Comparison of ENCODE assay signal across 8 cellular contexts in genomic region chr2:195535911-195536522, GRCh38.
DNase-seq lines count a peak whose midpoint lies in the region; ATAC-seq and TF ChIP-seq lines count a peak whose summit lies in the region.

No MANE protein-coding gene starts in this region.

- peak; percentile 69 for ATAC-seq in CD4-positive, alpha-beta T cell (ENCODE audit: poor library complexity)
- ATAC-seq in GM21526 (IDR thresholded peaks at IDR 0.05; ENCODE audit: low FRiP score, unreplicated experiment) (peak; percentile 95), left lung (peak; percentile 57)
- ATAC-seq in stimulated activated naive CD8-positive, alpha-beta T cell treated with anti-CD3 and anti-CD28 coated beads, Interleukin-15, Interleukin-2, amounts not matched to agents 100 U/mL and 50 U/mL, for 24 hours, result peak; percentile 73

- H3K27me3 ChIP-seq in CD4-positive, alpha-beta T cell (ENCODE audit: control insufficient read depth, insufficient read depth, low read length), result no peaks in the 10 kb centered on the region
- no peaks in the 10 kb centered on the region for H3K27me3 ChIP-seq in left lung

- peaks cover 5% of the 10 kb centered on the region for H3K9me3 Mint-ChIP-seq in CD4-positive, alpha-beta T cell
- H3K9me3 Mint-ChIP-seq in activated CD4-positive, alpha-beta memory T cell treated with anti-CD3 and anti-CD28 coated beads for 36 hours, result no peaks in the 10 kb centered on the region

- no peaks in the 10 kb centered on the region for H3K9me3 ChIP-seq in CD4-positive, alpha-beta T cell (ENCODE audit: control insufficient read depth, low read length)
- no peaks in the 10 kb centered on the region for H3K9me3 ChIP-seq in left lung

- peak overlapping the region; percentile 90 for H3K4me3 Mint-ChIP-seq in CD4-positive, alpha-beta T cell
- peak overlapping the region; percentile 38 for H3K4me3 Mint-ChIP-seq in activated CD4-positive, alpha-beta memory T cell treated with anti-CD3 and anti-CD28 coated beads for 36 hours

- peaks cover 6% of the 10 kb centered on the region for H3K36me3 Mint-ChIP-seq in CD4-positive, alpha-beta T cell (ENCODE audit: low read depth)
- peaks cover 13% of the 10 kb centered on the region for H3K36me3 Mint-ChIP-seq in activated CD4-positive, alpha-beta memory T cell treated with anti-CD3 and anti-CD28 coated beads for 36 hours

- no peak overlapping the region for H3K4me3 ChIP-seq in left lung

- peaks cover 5 to 56% of the 10 kb centered on the region in 2 donors for H3K4me1 ChIP-seq in left lung

- peak overlapping the region; percentile 79 for H3K27ac ChIP-seq in CD4-positive, alpha-beta T cell (ENCODE audit: low read depth, low read length)
- H3K27ac ChIP-seq in left lung, result peak overlapping the region in 1 of 2 donors; percentile 39

- in situ Hi-C loops in KBM-7 (cut with MboI; ENCODE audit: low pct_unique_long_range_greater_than_20kb, low sequenced_read_pairs), result no loop called here

- no peak for TF ChIP-seq CTCF in CD4-positive, alpha-beta T cell (IDR thresholded peaks at IDR 0.05)
- TF ChIP-seq CTCF in left lung (IDR thresholded peaks at IDR 0.05), result no peak

- no peaks in the 10 kb centered on the region for H3K36me3 ChIP-seq in left lung

- peak; percentile 33 to 76 (median 56) for DNase-seq in CD4-positive, alpha-beta T cell
- peak; percentile 88 for DNase-seq in KBM-7
- peak; percentile 88 for DNase-seq in activated CD4-positive, alpha-beta memory T cell treated with anti-CD3 and anti-CD28 coated beads for 36 hours
- DNase-seq in left lung, result peak; percentile 50 to 78
- DNase-seq in stimulated activated naive CD8-positive, alpha-beta T cell treated with anti-CD3 and anti-CD28 coated beads, Interleukin-15, Interleukin-2, amounts not matched to agents 100 U/mL and 50 U/mL, for 24 hours, result peak; percentile 68
- DNase-seq in NCI-H2171 treated with DMSO at 0.1 percent for 48 hours (lab: John Stamatoyannopoulos, UW), result no peak
- DNase-seq in NCI-H146 (lab: John Stamatoyannopoulos, UW), result no peak

- no peaks in the 10 kb centered on the region for H3K27me3 Mint-ChIP-seq in CD4-positive, alpha-beta T cell
- H3K27me3 Mint-ChIP-seq in activated CD4-positive, alpha-beta memory T cell treated with anti-CD3 and anti-CD28 coated beads for 36 hours, result no peaks in the 10 kb centered on the region

- intact Hi-C loops in CD4-positive, alpha-beta T cell (cut with DNase I, micrococcal nuclease), result loop anchor here (2.0 to 10.0 kb wide), 3 partner anchors 23 to 639 kb away; partner anchors contain the start of gene STK17B (in 1 of the 2)
- intact Hi-C loops in activated CD4-positive, alpha-beta memory T cell treated with anti-CD3 and anti-CD28 coated beads for 36 hours (cut with micrococcal nuclease), result loop anchor here (1.0 to 10.0 kb wide), 8 partner anchors 8 to 1769 kb away; no protein-coding TSS in a partner anchor
- intact Hi-C loops in left lung (cut with DNase I), result no loop called here

- POLR2A ChIA-PET in CD4-positive, alpha-beta T cell (lab: Charles Lee), result interaction anchor here (0.7 to 7.8 kb wide), 13 partner anchors 12 to 152 kb away, joined by 3 to 225 read pairs (median 4); partner anchors contain the start of gene SLC39A10
- POLR2A ChIA-PET in activated CD4-positive, alpha-beta memory T cell treated with anti-CD3 and anti-CD28 coated beads for 36 hours (lab: Charles Lee), result interaction anchor here (1.1 to 7.2 kb wide), 6 partner anchors 8 to 123 kb away, joined by 3 to 127 read pairs (median 34); partner anchors contain the start of gene SLC39A10

- CTCF ChIA-PET in CD4-positive, alpha-beta T cell (lab: Charles Lee), result interaction anchor here (1.2 to 4.8 kb wide), 3 partner anchors 37 to 124 kb away, joined by 3 to 28 read pairs (median 9); no protein-coding TSS in a partner anchor
- CTCF ChIA-PET in activated CD4-positive, alpha-beta memory T cell treated with anti-CD3 and anti-CD28 coated beads for 36 hours (lab: Charles Lee), result interaction anchor here (2.7 to 8.7 kb wide), 4 partner anchors 25 to 124 kb away, joined by 12 to 60 read pairs (median 34); partner anchors contain the start of gene SLC39A10

- H3K27ac Mint-ChIP-seq in CD4-positive, alpha-beta T cell, result peak overlapping the region; percentile 100
- peak overlapping the region; percentile 98 for H3K27ac Mint-ChIP-seq in activated CD4-positive, alpha-beta memory T cell treated with anti-CD3 and anti-CD28 coated beads for 36 hours

- peaks cover 89% of the 10 kb centered on the region for H3K4me1 Mint-ChIP-seq in CD4-positive, alpha-beta T cell (ENCODE audit: low read depth)
- H3K4me1 Mint-ChIP-seq in activated CD4-positive, alpha-beta memory T cell treated with anti-CD3 and anti-CD28 coated beads for 36 hours (ENCODE audit: low read depth), result peaks cover 84% of the 10 kb centered on the region

Comparison
In these comparisons a context has a peak if more than half of its experiments do, and no peak if none do; other contexts are left out.
1. DNase-seq: peak in CD4-positive, alpha-beta T cell (10 of 10), KBM-7 (single experiment), activated CD4-positive, alpha-beta memory T cell treated with anti-CD3 and anti-CD28 coated beads for 36 hours (single experiment), left lung (2 of 2) and stimulated activated naive CD8-positive, alpha-beta T cell treated with anti-CD3 and anti-CD28 coated beads, Interleukin-15, Interleukin-2, amounts not matched to agents 100 U/mL and 50 U/mL, for 24 hours (single experiment); none in NCI-H2171 treated with DMSO at 0.1 percent for 48 hours (single experiment) and NCI-H146 (single experiment).
2. intact Hi-C loops: an anchor here in CD4-positive, alpha-beta T cell (2.0 to 10.0 kb wide) and activated CD4-positive, alpha-beta memory T cell treated with anti-CD3 and anti-CD28 coated beads for 36 hours (1.0 to 10.0 kb wide); none called in left lung.
3. Peak in every context shown above with its lines, with median percentiles within 50 percentile points of each other: ATAC-seq.